13 cellular contexts compared by ENCODE assay signal in genomic region chr2:192146069-192147006, GRCh38. TPM values are rescaled to one million over a fixed set of nuclear protein-coding genes. Genes with fewer than 3 reads are reported as not detected.
A peak's percentile ranks its signal among the peaks of the same experiment; 100 is the strongest.
DNase-seq lines count a peak whose midpoint lies in the region; ATAC-seq and TF ChIP-seq lines count a peak whose summit lies in the region.
"Had no signal": no experiment of that assay in that cellular context is flagged by ENCODE, and none has a peak within 500 bp of the region (broad histone marks: within the 10 kb centered on the region; RNA-seq: fewer than 3 reads in every experiment).

No MANE protein-coding gene starts in this region.

- no peak overlapping the region for H2BK120ac ChIP-seq in IMR-90 (ENCODE audit: low read depth, low read length)

- 0 out of 2 replicates have a peak overlapping the region, but pooled peaks have one; percentile 35 for H3K14ac ChIP-seq in IMR-90 (replicated peaks; ENCODE audit: low read depth, low read length)

- H4K5ac ChIP-seq in IMR-90 (ENCODE audit: low read depth, low read length), result no peak overlapping the region

- DNase-seq in AG20443 (ENCODE audit: low spot score) (peak; percentile 44), IMR-90 (peak; percentile 81), cardiac fibroblast (ENCODE audit: low read depth in 2 of 2) (peak; percentile 45 to 77), left lung (no peak), DMS114 treated with DMSO at 0.1 percent for 48 hours (lab: John Stamatoyannopoulos, UW; ENCODE audit: unreplicated experiment) (no peak), AML-193 (lab: John Stamatoyannopoulos, UW) (no peak)
- DNase-seq: activated naive CD4-positive, alpha-beta T cell treated with anti-CD3 and anti-CD28 coated beads, Interleukin-2, amount 10 ng/mL, durations not matched to agents 7 days and 5 days; CD8-positive, alpha-beta T cell; effector memory CD8-positive, alpha-beta T cell; immature natural killer cell; stimulated activated CD4-positive, alpha-beta T cell treated with anti-CD3 and anti-CD28 coated beads, Interleukin-1b, Interleukin-23, amount 100 ng/mL, for 48 hours had no signal

- no peak for TF ChIP-seq RAD21 in IMR-90 (IDR thresholded peaks at IDR 0.05; ENCODE audit: low read length)

- H3K4me3 ChIP-seq in IMR-90 (ENCODE audit: insufficient read depth, low read depth, low read length), result no peak overlapping the region
- no peak overlapping the region for H3K4me3 ChIP-seq in cardiac fibroblast (replicated peaks in 1 of 2; ENCODE audit: low read depth in 2 of 2, low read length in 2 of 2)
- no peak overlapping the region for H3K4me3 ChIP-seq in left lung

- H4K91ac ChIP-seq in IMR-90 (ENCODE audit: insufficient read depth, low read depth, low read length), result no peak overlapping the region

- H3K27ac ChIP-seq in IMR-90 (ENCODE audit: insufficient read depth, low read length), result no peak overlapping the region
- peak overlapping the region in 1 of 2 donors; percentile 34 for H3K27ac ChIP-seq in left lung

- ATAC-seq in IMR-90 (ENCODE audit: low read depth) (peak; percentile 66), left lung (peak; percentile 26), HG02840 (IDR thresholded peaks at IDR 0.05; ENCODE audit: low FRiP score, unreplicated experiment) (no peak), HG02981 (IDR thresholded peaks at IDR 0.05; ENCODE audit: unreplicated experiment) (no peak)
- ATAC-seq: CD8-positive, alpha-beta T cell; effector memory CD8-positive, alpha-beta T cell had no signal

- H3K36me3 ChIP-seq in IMR-90 (ENCODE audit: control insufficient read depth, insufficient read depth, low read length) (no peaks in the 10 kb centered on the region), left lung (no peaks in the 10 kb centered on the region)

- H4K20me1 ChIP-seq in IMR-90 (ENCODE audit: insufficient read depth, low read length), result no peaks in the 10 kb centered on the region

- H2AK9ac ChIP-seq in IMR-90 (replicated peaks; ENCODE audit: low read depth, low read length, poor library complexity), result no peak overlapping the region

- no TSS peak for BruUV-seq in IMR-90 (replicated peaks; lab: Mats Ljungman, UMichigan)

- intact Hi-C loops in IMR-90 (cut with micrococcal nuclease) (no loop called here), left lung (cut with DNase I) (no loop called here)

- WGBS in IMR-90 (ENCODE audit: extremely low coverage in 2 of 2, insufficient read length in 1 of 2), 2 experiments, result no CpG with 5 or more reads among the region's 1 CpG

- H3K9ac ChIP-seq in IMR-90 (ENCODE audit: low read depth, low read length), result no peak overlapping the region

- H3K4ac ChIP-seq in IMR-90 (ENCODE audit: low read depth, low read length), result no peak overlapping the region

- in situ Hi-C loops in IMR-90 (cut with MboI; ENCODE audit: low sequenced_read_pairs), result no loop called here

- H3K56ac ChIP-seq in IMR-90 (ENCODE audit: extremely low read depth, insufficient read depth, low read length), result no peak overlapping the region; the same call in 1 of the 2 replicates

- peak overlapping the region; percentile 1 for H2BK5ac ChIP-seq in IMR-90 (ENCODE audit: low read depth, low read length, poor library complexity, severe bottlenecking)

- dilution Hi-C loops in IMR-90 (cut with HindIII; ENCODE audit: low sequenced_read_pairs, unreplicated experiment), result no loop called here

- no peak overlapping the region for H2AK5ac ChIP-seq in IMR-90 (ENCODE audit: low read depth, low read length)

- H4K8ac ChIP-seq in IMR-90 (ENCODE audit: low read depth in 2 of 2, low read length in 2 of 2), result no peak overlapping the region

- CTCF ChIA-PET in IMR-90 (lab: Yijun Ruan, JAX), result interaction anchor here (0.6 to 1.0 kb wide), 3 partner anchors 18 to 347 kb away, joined by 3 read pairs; no protein-coding TSS in a partner anchor

- H3K4me2 ChIP-seq in IMR-90 (ENCODE audit: low read depth, low read length), result no peak overlapping the region

- H3K79me1 ChIP-seq in IMR-90 (ENCODE audit: low read depth in 1 of 2, low read length in 2 of 2), result no peaks in the 10 kb centered on the region

- no peak overlapping the region for H2BK15ac ChIP-seq in IMR-90 (ENCODE audit: low read depth, low read length)

- peak overlapping the region; percentile 33; the same call in 1 of the 2 replicates for H3K18ac ChIP-seq in IMR-90 (ENCODE audit: low read depth, low read length)

- no peak overlapping the region for H2AFZ ChIP-seq in IMR-90 (replicated peaks; ENCODE audit: low read length, poor library complexity)

- H3K9me3 ChIP-seq in IMR-90 (ENCODE audit: control insufficient read depth, insufficient read depth, low read length) (no peaks in the 10 kb centered on the region), left lung (no peaks in the 10 kb centered on the region)

- POLR2A ChIA-PET in IMR-90 (lab: Charles Lee; ENCODE audit: unreplicated experiment), result no interaction called here

- H3K9me1 ChIP-seq in IMR-90 (ENCODE audit: insufficient read depth, low read length), result peaks cover 3% of the 10 kb centered on the region; the same call in 1 of the 2 replicates

- no peak overlapping the region for H3K23ac ChIP-seq in IMR-90 (ENCODE audit: low read depth, low read length)

- H2BK20ac ChIP-seq in IMR-90 (ENCODE audit: low read depth, low read length), result no peak overlapping the region

- TF ChIP-seq POLR2A in IMR-90 (IDR thresholded peaks at IDR 0.05; ENCODE audit: low read depth, low read length), result no peak

- H3K27me3 ChIP-seq in IMR-90 (ENCODE audit: control insufficient read depth, insufficient read depth, low read length), result no peaks in the 10 kb centered on the region
- H3K27me3 ChIP-seq in left lung, result no peaks in the 10 kb centered on the region

- H3K4me1 ChIP-seq in IMR-90 (ENCODE audit: control insufficient read depth, insufficient read depth, low read length) (peaks cover 8% of the 10 kb centered on the region), left lung (peaks cover 9 to 18% of the 10 kb centered on the region in 2 donors)

- no peak for TF ChIP-seq CTCF in IMR-90 (conservative IDR thresholded peaks at IDR 0.05; ENCODE audit: low read depth, low read length)
- TF ChIP-seq CTCF in cardiac fibroblast (IDR thresholded peaks at IDR 0.05; ENCODE audit: low read depth, low read length), result no peak
- no peak for TF ChIP-seq CTCF in left lung (IDR thresholded peaks at IDR 0.05)

TF ChIP-seq in IMR-90, 13 proteins besides CTCF, POLR2A, EP300 and RAD21:
- TF ChIP-seq FOS (IDR thresholded peaks at IDR 0.05; ENCODE audit: low read depth, low read length) (peak; percentile 58), NFE2L2 (IDR thresholded peaks at IDR 0.05; ENCODE audit: low read depth, low read length) (no peak), BHLHE40 (IDR thresholded peaks at IDR 0.05; ENCODE audit: low read depth, low read length) (no peak; the same call in 1 of the 2 replicates), MAZ (IDR thresholded peaks at IDR 0.05; ENCODE audit: borderline replicate concordance, low read depth, low read length) (no peak), CEBPB (IDR thresholded peaks at IDR 0.05; ENCODE audit: low read depth, low read length) (no peak)

RNA-seq across cellular contexts. Expression of gene TMEFF2, which starts 48.4 kb away (rescaled TPM):
- total RNA-seq in IMR-90 (2012; rRNA removed), result 1.3 and 1.4 TPM in 2 replicates
- 2.9 and 3.0 TPM in 2 replicates for polyA plus RNA-seq in IMR-90 (2012; rRNA removed)
- 1.4 and 1.9 TPM in 2 replicates for polyA plus RNA-seq in IMR-90 (2012; cell fraction: cytosol; rRNA removed)
- polyA plus RNA-seq in IMR-90 (2012; cell fraction: nucleus; rRNA removed; ENCODE audit: low replicate concordance), result 0.77 and 1.4 TPM in 2 replicates
- total RNA-seq in left lung, result not detected
- total RNA-seq: CD8-positive, alpha-beta T cell had no signal
- polyA plus RNA-seq: immature natural killer cell had no signal

Comparison
In these comparisons a context has a peak if more than half of its experiments do, and no peak if none do; other contexts are left out.
1. DNase-seq: peak in AG20443 (single experiment), IMR-90 (single experiment) and cardiac fibroblast (2 of 2); none in left lung (0 of 2), DMS114 treated with DMSO at 0.1 percent for 48 hours (single experiment) and AML-193 (0 of 2).
2. ATAC-seq: peak in IMR-90 (single experiment) and left lung (single experiment); none in HG02840 (single experiment) and HG02981 (single experiment).